In the genomic region with DNA sequence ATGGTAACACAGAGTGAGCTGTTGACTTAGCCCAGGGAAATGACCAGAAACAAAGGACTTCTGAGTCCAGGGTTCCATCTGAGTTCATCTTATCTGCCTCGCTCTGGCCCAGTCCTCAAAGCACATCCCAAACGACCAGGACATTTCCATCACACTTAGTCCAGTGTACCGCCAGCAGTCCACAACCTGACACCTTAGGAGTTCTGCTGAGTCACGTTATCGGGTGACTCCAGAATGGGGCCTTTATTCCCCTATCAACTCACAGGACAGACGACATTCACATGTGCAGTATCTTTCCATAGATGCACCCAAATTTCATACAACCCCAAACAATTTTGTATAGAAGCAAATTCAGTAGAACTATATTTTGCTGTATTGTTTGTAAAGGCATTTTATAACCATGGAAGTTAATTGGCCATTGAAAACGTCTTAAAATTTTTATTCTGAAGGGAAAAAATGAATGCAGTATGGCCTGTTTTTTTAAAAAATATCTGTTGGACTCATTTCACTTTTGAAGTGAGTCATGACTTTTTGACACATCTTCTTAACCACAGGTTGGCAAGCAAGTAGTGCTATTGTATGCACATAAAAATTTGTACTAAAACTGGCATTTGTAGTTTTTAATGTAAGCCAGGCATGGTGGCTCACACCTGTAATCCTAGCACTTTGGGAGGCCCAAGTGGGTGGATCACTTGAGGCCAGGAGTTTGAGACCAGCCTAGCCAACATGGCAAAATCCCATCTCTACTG, we compare ENCODE assay signal across 14 cellular contexts. TPM values are rescaled to one million over a fixed set of nuclear protein-coding genes. Genes with fewer than 3 reads are reported as not detected.
DNase-seq lines count a peak whose midpoint lies in the region; ATAC-seq, FAIRE-seq and TF ChIP-seq lines count a peak whose summit lies in the region.
"Had no signal": no experiment of that assay in that cellular context is flagged by ENCODE, and none has a peak within 500 bp of the region (broad histone marks: within the 10 kb centered on the region; RNA-seq: fewer than 3 reads in every experiment).

No MANE protein-coding gene starts in this region.

- H4K20me1 ChIP-seq in keratinocyte (ENCODE audit: control insufficient read depth, extremely low read depth, insufficient read depth, low read length), result no peaks in the 10 kb centered on the region

- H3K27ac ChIP-seq in keratinocyte (ENCODE audit: control insufficient read depth, insufficient read depth, low read length), result peak overlapping the region; percentile 26
- no peak overlapping the region for H3K27ac ChIP-seq in ascending aorta

- H2AFZ ChIP-seq in keratinocyte (ENCODE audit: control insufficient read depth, low read length), result no peak overlapping the region

- H3K9me3 ChIP-seq in keratinocyte (ENCODE audit: control insufficient read depth, low read depth, low read length) (peaks cover 6% of the 10 kb centered on the region), ascending aorta (peaks cover 8 to 22% of the 10 kb centered on the region in 2 donors)

- peak; percentile 11 for DNase-seq in GM04503 (ENCODE audit: low read depth)
- peak; percentile 21 for DNase-seq in RKO (ENCODE audit: low spot score)
- DNase-seq in epithelial cell of esophagus (ENCODE audit: low read depth), result peak; percentile 23
- DNase-seq in keratinocyte (ENCODE audit: low read depth, low spot score), result no peak
- no peak for DNase-seq in ecto neural progenitor cell (ENCODE audit: low spot score)
- DNase-seq in ascending aorta (ENCODE audit: low spot score in 2 of 2), result no peak
- DNase-seq in NCI-H1417 treated with DMSO at 0.1 percent for 48 hours (lab: John Stamatoyannopoulos, UW), result no peak
- DNase-seq in sciatic nerve (ENCODE audit: low spot score), result no peak
- DNase-seq: CD8-positive, alpha-beta memory T cell; H9; NCI-H146; NCI-H2081 treated with DMSO at 0.1 percent for 48 hours; NCI-H524 treated with DMSO at 0.1 percent for 48 hours; SHP77 had no signal

- no peak overlapping the region for H3K4me2 ChIP-seq in keratinocyte (ENCODE audit: control insufficient read depth, extremely low read depth, insufficient read depth, low read depth, low read length)

- no peaks in the 10 kb centered on the region for H3K27me3 ChIP-seq in keratinocyte (ENCODE audit: control insufficient read depth, extremely low read depth, insufficient read depth, low read length)
- H3K27me3 ChIP-seq in ascending aorta, result no peaks in the 10 kb centered on the region

- peaks cover 28% of the 10 kb centered on the region for H3K4me1 ChIP-seq in keratinocyte (ENCODE audit: control insufficient read depth, extremely low read depth, insufficient read depth, low read length)
- no peaks in the 10 kb centered on the region for H3K4me1 ChIP-seq in ascending aorta

- H3K36me3 ChIP-seq in keratinocyte (ENCODE audit: control insufficient read depth in 2 of 2, extremely low read depth in 1 of 2, insufficient read depth in 2 of 2, low read length in 2 of 2) (no peaks in the 10 kb centered on the region), ascending aorta (no peaks in the 10 kb centered on the region)

- FAIRE-seq in keratinocyte (lab: Jason Lieb, UNC), result peak; percentile 49

- no peaks in the 10 kb centered on the region for H3K79me2 ChIP-seq in keratinocyte (ENCODE audit: control insufficient read depth, insufficient read depth, low read length)

- TF ChIP-seq CTCF in epithelial cell of esophagus (IDR thresholded peaks at IDR 0.05; ENCODE audit: insufficient read depth, low read depth, low read length, missing control alignments) (no peak), keratinocyte (optimal IDR thresholded peaks at IDR 0.05 in 1 of 3, IDR thresholded peaks at IDR 0.05 in 1 of 3, conservative IDR thresholded peaks at IDR 0.05 in 1 of 3; ENCODE audit: extremely low read depth in 1 of 3, insufficient read depth in 2 of 3, low read length in 3 of 3) (no peak), ascending aorta (IDR thresholded peaks at IDR 0.05) (no peak)

- no peaks in the 10 kb centered on the region for H3K9me1 ChIP-seq in keratinocyte (ENCODE audit: control insufficient read depth, extremely low read depth, insufficient read depth, low read length)

- H3K4me3 ChIP-seq in epithelial cell of esophagus (ENCODE audit: low read length), result no peak overlapping the region
- no peak overlapping the region for H3K4me3 ChIP-seq in keratinocyte (ENCODE audit: control insufficient read depth in 2 of 3, extremely low read depth in 1 of 3, insufficient read depth in 2 of 3, low read depth in 1 of 3, low read length in 3 of 3)
- no peak overlapping the region for H3K4me3 ChIP-seq in ascending aorta

- no peak overlapping the region for H3K9ac ChIP-seq in keratinocyte (ENCODE audit: control insufficient read depth, extremely low read depth, insufficient read depth, low read length)

- dilution Hi-C loops in keratinocyte (cut with MboI; ENCODE audit: extremely low pct_ligation_motif_present, low sequenced_read_pairs), result loop anchor here (25.0 kb wide), 1 partner anchor 914 kb away; no protein-coding TSS in a partner anchor

- intact Hi-C loops in ascending aorta (cut with DNase I), result no loop called here
- intact Hi-C loops in sciatic nerve (cut with DNase I), result no loop called here

- ATAC-seq in sciatic nerve, result no peak

RNA-seq across cellular contexts. Expression of a gene that starts 46.3 kb away (rescaled TPM):
- polyA plus RNA-seq in keratinocyte, result 6.3 to 8.4 TPM (median 7.7 TPM) in 3 replicates
- 3.3 TPM for polyA plus RNA-seq in keratinocyte (2011; ENCODE audit: low read depth)
- polyA plus RNA-seq in keratinocyte (2011; cell fraction: cytosol; rRNA removed), result 3.4 and 5.6 TPM in 2 replicates
- polyA plus RNA-seq in keratinocyte (2011; cell fraction: nucleus; rRNA removed), result 13.7 TPM in 2 replicates
- polyA plus RNA-seq in keratinocyte (2012; ENCODE audit: low replicate concordance), result 4.7 and 6.9 TPM in 2 replicates
- 3.6 to 6.8 TPM (median 6.5 TPM) in 3 replicates for polyA minus RNA-seq in keratinocyte
- polyA minus RNA-seq in keratinocyte (2011; cell fraction: cytosol; rRNA and poly(A)+ RNA removed), result 4.2 TPM
- 5.3 and 9.8 TPM in 2 replicates for polyA minus RNA-seq in keratinocyte (2011; cell fraction: nucleus; rRNA and poly(A)+ RNA removed)
- 11.6 TPM for total RNA-seq in ascending aorta
- 8.2 TPM for total RNA-seq in sciatic nerve

Comparison
In these comparisons a context has a peak if more than half of its experiments do, and no peak if none do; other contexts are left out.
1. DNase-seq: peak in GM04503 (single experiment), RKO (single experiment) and epithelial cell of esophagus (single experiment); none in keratinocyte (single experiment), ecto neural progenitor cell (single experiment), ascending aorta (0 of 2), NCI-H1417 treated with DMSO at 0.1 percent for 48 hours (single experiment) and sciatic nerve (single experiment).